1 cellular context compared by ENCODE assay signal in the genomic region with DNA sequence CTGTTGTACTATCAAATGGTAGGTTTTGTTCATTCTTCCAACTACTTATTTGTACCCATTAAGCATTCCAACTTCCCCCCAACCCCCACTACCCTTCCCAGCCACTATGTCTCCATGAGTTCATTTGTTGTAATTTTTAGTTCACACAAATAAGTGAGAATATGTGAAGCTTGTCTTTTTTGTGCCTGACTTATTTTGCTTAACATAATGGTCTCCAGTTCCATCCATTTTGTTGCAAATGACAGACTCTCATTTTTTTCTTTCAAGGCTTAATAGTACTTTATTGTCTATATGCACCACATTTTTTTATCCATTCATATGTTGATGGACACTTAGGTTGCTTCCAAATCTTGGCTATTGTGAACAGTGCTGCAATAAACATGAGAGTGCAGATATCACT.
TF ChIP-seq lines count a peak whose summit lies in the region.

No MANE protein-coding gene starts in this region.

TF ChIP-seq in WTC11, 78 proteins besides CTCF, POLR2A, EP300 and RAD21 (continued from another document):
- TF ChIP-seq, protein P1, sequence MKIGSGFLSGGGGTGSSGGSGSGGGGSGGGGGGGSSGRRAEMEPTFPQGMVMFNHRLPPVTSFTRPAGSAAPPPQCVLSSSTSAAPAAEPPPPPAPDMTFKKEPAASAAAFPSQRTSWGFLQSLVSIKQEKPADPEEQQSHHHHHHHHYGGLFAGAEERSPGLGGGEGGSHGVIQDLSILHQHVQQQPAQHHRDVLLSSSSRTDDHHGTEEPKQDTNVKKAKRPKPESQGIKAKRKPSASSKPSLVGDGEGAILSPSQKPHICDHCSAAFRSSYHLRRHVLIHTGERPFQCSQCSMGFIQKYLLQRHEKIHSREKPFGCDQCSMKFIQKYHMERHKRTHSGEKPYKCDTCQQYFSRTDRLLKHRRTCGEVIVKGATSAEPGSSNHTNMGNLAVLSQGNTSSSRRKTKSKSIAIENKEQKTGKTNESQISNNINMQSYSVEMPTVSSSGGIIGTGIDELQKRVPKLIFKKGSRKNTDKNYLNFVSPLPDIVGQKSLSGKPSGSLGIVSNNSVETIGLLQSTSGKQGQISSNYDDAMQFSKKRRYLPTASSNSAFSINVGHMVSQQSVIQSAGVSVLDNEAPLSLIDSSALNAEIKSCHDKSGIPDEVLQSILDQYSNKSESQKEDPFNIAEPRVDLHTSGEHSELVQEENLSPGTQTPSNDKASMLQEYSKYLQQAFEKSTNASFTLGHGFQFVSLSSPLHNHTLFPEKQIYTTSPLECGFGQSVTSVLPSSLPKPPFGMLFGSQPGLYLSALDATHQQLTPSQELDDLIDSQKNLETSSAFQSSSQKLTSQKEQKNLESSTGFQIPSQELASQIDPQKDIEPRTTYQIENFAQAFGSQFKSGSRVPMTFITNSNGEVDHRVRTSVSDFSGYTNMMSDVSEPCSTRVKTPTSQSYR (CRISPR knock-in tag; IDR thresholded peaks at IDR 0.05): no peak
- TF ChIP-seq ZNF219 (CRISPR knock-in tag; IDR thresholded peaks at IDR 0.05; ENCODE audit: borderline replicate concordance): no peak
- no peak for TF ChIP-seq CREM (CRISPR knock-in tag; IDR thresholded peaks at IDR 0.05)
- no peak for TF ChIP-seq TCF7 (CRISPR knock-in tag; IDR thresholded peaks at IDR 0.05; ENCODE audit: low read depth)
- TF ChIP-seq, protein P2, sequence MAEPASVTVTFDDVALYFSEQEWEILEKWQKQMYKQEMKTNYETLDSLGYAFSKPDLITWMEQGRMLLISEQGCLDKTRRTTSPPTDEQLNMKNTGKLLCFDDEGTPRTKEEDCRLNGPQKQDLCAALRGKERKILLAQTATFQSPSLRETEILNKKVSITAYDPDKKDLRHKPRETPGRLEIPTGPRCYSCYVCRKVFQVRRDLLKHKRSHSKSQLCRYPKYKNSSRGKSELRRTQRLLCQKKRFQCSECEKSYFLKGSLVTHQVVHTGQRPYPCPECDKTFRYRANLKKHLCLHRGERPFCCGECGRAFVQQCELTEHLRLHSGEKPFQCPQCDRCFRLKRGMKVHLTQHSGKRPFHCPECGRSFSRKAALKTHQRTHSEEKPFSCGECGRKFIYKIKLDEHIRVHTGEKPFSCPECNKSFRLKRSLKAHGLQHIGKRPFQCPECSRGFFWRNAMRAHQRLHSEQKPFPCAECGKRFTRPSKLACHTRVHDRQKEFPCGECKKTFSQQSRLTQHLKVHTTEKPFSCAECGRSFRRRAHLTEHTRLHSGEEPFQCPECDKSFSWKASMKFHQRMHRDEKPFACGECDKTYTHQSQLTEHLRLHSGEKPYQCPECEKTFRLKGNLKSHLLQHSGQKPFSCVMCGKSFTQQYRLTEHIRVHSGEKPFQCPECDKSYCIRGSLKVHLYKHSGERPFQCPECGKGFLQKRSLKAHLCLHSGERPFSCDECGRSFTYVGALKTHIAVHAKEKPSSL (CRISPR knock-in tag; conservative IDR thresholded peaks at IDR 0.05): no peak
